Comparison of ENCODE assay signal across 1 cellular context in genomic region chr14:67814826-67815225, GRCh38.
TF ChIP-seq lines count a peak whose summit lies in the region.

No MANE protein-coding gene starts in this region.

TF ChIP-seq in H1, 55 proteins besides CTCF, POLR2A, EP300 and RAD21 (continued from another document):
- TF ChIP-seq RFX5 (IDR thresholded peaks at IDR 0.05; ENCODE audit: borderline replicate concordance, low read depth, low read length), result no peak
- no peak for TF ChIP-seq KDM5A (IDR thresholded peaks at IDR 0.05; ENCODE audit: low read length)
- TF ChIP-seq POU5F1 (IDR thresholded peaks at IDR 0.05; ENCODE audit: low read depth, low read length), result no peak
- TF ChIP-seq CREB1 (IDR thresholded peaks at IDR 0.05), result no peak
- TF ChIP-seq SRF (IDR thresholded peaks at IDR 0.05; ENCODE audit: low read depth, low read length), result no peak
- TF ChIP-seq SIN3A (conservative IDR thresholded peaks at IDR 0.05 in 1 of 2, IDR thresholded peaks at IDR 0.05 in 1 of 2; ENCODE audit: low read depth in 1 of 2, low read length in 2 of 2), result no peak
- TF ChIP-seq SAP30 (IDR thresholded peaks at IDR 0.05; ENCODE audit: insufficient read depth, insufficient replicate concordance, low read length), result no peak
- no peak for TF ChIP-seq MAFK (IDR thresholded peaks at IDR 0.05; ENCODE audit: low read depth, low read length)
- no peak for TF ChIP-seq MAX (IDR thresholded peaks at IDR 0.05)
- TF ChIP-seq PHF8 (conservative IDR thresholded peaks at IDR 0.05; ENCODE audit: low read depth, low read length), result no peak
- TF ChIP-seq HDAC6 (IDR thresholded peaks at IDR 0.05; ENCODE audit: low read depth, low read length), result no peak
- TF ChIP-seq ATF3 (IDR thresholded peaks at IDR 0.05; ENCODE audit: insufficient read depth, low read depth, low read length), result no peak
